Comparison of ENCODE assay signal across 20 cellular contexts in genomic region chr3:141421186-141421585, GRCh38. TPM values are rescaled to one million over a fixed set of nuclear protein-coding genes. Genes with fewer than 3 reads are reported as not detected.
DNase-seq lines count a peak whose midpoint lies in the region; ATAC-seq and TF ChIP-seq lines count a peak whose summit lies in the region.
"Had no signal": no experiment of that assay in that cellular context is flagged by ENCODE, and none has a peak within 500 bp of the region (broad histone marks: within the 10 kb centered on the region; RNA-seq: fewer than 3 reads in every experiment).

No MANE protein-coding gene starts in this region.

- TF ChIP-seq CTCF in fibroblast of lung (conservative IDR thresholded peaks at IDR 0.05 in 1 of 2, IDR thresholded peaks at IDR 0.05 in 1 of 2; ENCODE audit: low read depth in 1 of 2, low read length in 2 of 2) (no peak), thoracic aorta (IDR thresholded peaks at IDR 0.05) (no peak), Calu3 (IDR thresholded peaks at IDR 0.05; ENCODE audit: unreplicated experiment) (no peak)

- H3K4me1 Mint-ChIP-seq in activated T-cell treated with anti-CD3 and anti-CD28 coated beads, Interleukin-2, amount 50 U/mL, for 24 hours (ENCODE audit: low read depth), result peaks cover 50% of the 10 kb centered on the region
- H3K4me1 Mint-ChIP-seq in activated T-helper 1 cell treated with anti-CD3 and anti-CD28 coated beads, Interleukin-12 subunit alpha, Interleukin-12 subunit beta, Interleukin-2, Interleukin-4 antibody, amounts not matched to agents 30 ng/mL and 10 ng/mL and 1 ng/mL, durations not matched to agents 14 hours and 24 hours and 36 hours (ENCODE audit: low read depth), result peaks cover 9% of the 10 kb centered on the region
- peaks cover 9% of the 10 kb centered on the region for H3K4me1 Mint-ChIP-seq in Calu3 (ENCODE audit: low read depth, unreplicated experiment)

- H4K20me1 ChIP-seq in fibroblast of lung (ENCODE audit: control insufficient read depth, extremely low read depth, insufficient read depth, low read length), result no peaks in the 10 kb centered on the region
- H4K20me1 ChIP-seq: BLaER1 had no signal

- H3K9ac ChIP-seq in fibroblast of lung (ENCODE audit: insufficient read depth, low read length), result no peak overlapping the region
- H3K9ac ChIP-seq: BLaER1 had no signal

- CTCF ChIA-PET in Calu3 (lab: Charles Lee), result interaction anchor here (0.6 kb wide), 1 partner anchor 135 kb away, joined by 3 read pairs; no protein-coding TSS in a partner anchor

- H3K4me3 ChIP-seq in fibroblast of lung (replicated peaks in 1 of 4; ENCODE audit: control extremely low read depth in 1 of 4, insufficient read depth in 1 of 4, low read depth in 3 of 4, low read length in 4 of 4) (no peak overlapping the region), thoracic aorta (no peak overlapping the region)
- H3K4me3 ChIP-seq: BLaER1, tibial nerve had no signal

- H3K79me2 ChIP-seq in fibroblast of lung (ENCODE audit: control insufficient read depth, insufficient read depth, low read length), result peaks cover 95% of the 10 kb centered on the region

- peaks cover 2% of the 10 kb centered on the region for H3K9me3 Mint-ChIP-seq in activated T-cell treated with anti-CD3 and anti-CD28 coated beads, Interleukin-2, amount 50 U/mL, for 24 hours
- peaks cover 7% of the 10 kb centered on the region for H3K9me3 Mint-ChIP-seq in activated T-helper 1 cell treated with anti-CD3 and anti-CD28 coated beads, Interleukin-12 subunit alpha, Interleukin-12 subunit beta, Interleukin-2, Interleukin-4 antibody, amounts not matched to agents 30 ng/mL and 10 ng/mL and 1 ng/mL, durations not matched to agents 14 hours and 24 hours and 36 hours
- no peaks in the 10 kb centered on the region for H3K9me3 Mint-ChIP-seq in Calu3 (ENCODE audit: low read depth, unreplicated experiment)

- ATAC-seq in thoracic aorta (ENCODE audit: insufficient number of reproducible peaks, low FRiP score, low read depth), result no peak

- peaks cover 8% of the 10 kb centered on the region for H3K36me3 ChIP-seq in fibroblast of lung (ENCODE audit: control insufficient read depth, insufficient read depth, low read length)
- peaks cover 3% of the 10 kb centered on the region for H3K36me3 ChIP-seq in thoracic aorta
- H3K36me3 ChIP-seq: BLaER1 had no signal

- H3K27me3 Mint-ChIP-seq in activated T-cell treated with anti-CD3 and anti-CD28 coated beads, Interleukin-2, amount 50 U/mL, for 24 hours, result no peaks in the 10 kb centered on the region
- H3K27me3 Mint-ChIP-seq in activated T-helper 1 cell treated with anti-CD3 and anti-CD28 coated beads, Interleukin-12 subunit alpha, Interleukin-12 subunit beta, Interleukin-2, Interleukin-4 antibody, amounts not matched to agents 30 ng/mL and 10 ng/mL and 1 ng/mL, durations not matched to agents 14 hours and 24 hours and 36 hours (ENCODE audit: insufficient read depth), result no peaks in the 10 kb centered on the region
- H3K27me3 Mint-ChIP-seq in Calu3 (ENCODE audit: unreplicated experiment), result no peaks in the 10 kb centered on the region
- H3K27me3 Mint-ChIP-seq: activated CD4-positive, alpha-beta T cell treated with anti-CD3 and anti-CD28 coated beads, Interleukin-2, amount 10 ng/mL, durations not matched to agents 7 days and 5 days had no signal

- peaks cover 18% of the 10 kb centered on the region for H3K4me1 ChIP-seq in fibroblast of lung (ENCODE audit: control insufficient read depth, extremely low read depth, insufficient read depth, low read length)
- peaks cover 39 to 56% of the 10 kb centered on the region in 2 donors for H3K4me1 ChIP-seq in thoracic aorta (ENCODE audit: control insufficient read depth in 1 of 2, low read depth in 2 of 2)
- H3K4me1 ChIP-seq: BLaER1 had no signal

- BruUV-seq in Calu3 (replicated peaks; lab: Mats Ljungman, UMichigan), result no TSS peak

- H3K27ac ChIP-seq in fibroblast of lung (ENCODE audit: insufficient read depth, low read length) (peak overlapping the region; percentile 23), thoracic aorta (peak overlapping the region; percentile 14 to 40)
- H3K27ac ChIP-seq: BLaER1 had no signal

- no peak overlapping the region for H2AFZ ChIP-seq in fibroblast of lung (ENCODE audit: low read length)

- H3K27me3 ChIP-seq in fibroblast of lung (ENCODE audit: control insufficient read depth, insufficient read depth, low read length), result no peaks in the 10 kb centered on the region
- no peaks in the 10 kb centered on the region for H3K27me3 ChIP-seq in thoracic aorta (replicated peaks; ENCODE audit: insufficient read depth)
- H3K27me3 ChIP-seq: BLaER1, tibial nerve had no signal

- H3K9me3 ChIP-seq in fibroblast of lung (ENCODE audit: control insufficient read depth, insufficient read depth, low read depth, low read length), result no peaks in the 10 kb centered on the region
- no peaks in the 10 kb centered on the region for H3K9me3 ChIP-seq in thoracic aorta
- H3K9me3 ChIP-seq: BLaER1, tibial nerve had no signal

- intact Hi-C loops in activated T-helper 1 cell treated with anti-CD3 and anti-CD28 coated beads, Interleukin-12 subunit alpha, Interleukin-12 subunit beta, Interleukin-2, Interleukin-4 antibody, amounts not matched to agents 30 ng/mL and 10 ng/mL and 1 ng/mL, durations not matched to agents 14 hours and 24 hours and 36 hours (cut with micrococcal nuclease), result no loop called here
- intact Hi-C loops in Calu3 (cut with micrococcal nuclease; ENCODE audit: unreplicated experiment), result no loop called here

- H3K4me2 ChIP-seq in fibroblast of lung (ENCODE audit: extremely low read depth, insufficient read depth, low read length), result no peak overlapping the region
- H3K4me2 ChIP-seq: BLaER1 had no signal

- no peak overlapping the region for H3K4me3 Mint-ChIP-seq in activated T-cell treated with anti-CD3 and anti-CD28 coated beads, Interleukin-2, amount 50 U/mL, for 24 hours
- no peak overlapping the region for H3K4me3 Mint-ChIP-seq in activated T-helper 1 cell treated with anti-CD3 and anti-CD28 coated beads, Interleukin-12 subunit alpha, Interleukin-12 subunit beta, Interleukin-2, Interleukin-4 antibody, amounts not matched to agents 30 ng/mL and 10 ng/mL and 1 ng/mL, durations not matched to agents 14 hours and 24 hours and 36 hours
- no peak overlapping the region for H3K4me3 Mint-ChIP-seq in Calu3 (ENCODE audit: low read depth, unreplicated experiment)
- H3K4me3 Mint-ChIP-seq: activated CD4-positive, alpha-beta T cell treated with anti-CD3 and anti-CD28 coated beads, Interleukin-2, amount 10 ng/mL, durations not matched to agents 7 days and 5 days had no signal

- no peak for DNase-seq in activated T-cell treated with anti-CD3 and anti-CD28 coated beads, Interleukin-2, amount 50 U/mL, for 24 hours
- DNase-seq in activated T-cell treated with anti-CD3 and anti-CD28 coated beads, Interleukin-2, amount 50 U/mL, for 48 hours, result no peak
- no peak for DNase-seq in activated T-helper 1 cell treated with anti-CD3 and anti-CD28 coated beads, Interleukin-12 subunit alpha, Interleukin-12 subunit beta, Interleukin-2, Interleukin-4 antibody, amounts not matched to agents 30 ng/mL and 10 ng/mL and 1 ng/mL, durations not matched to agents 14 hours and 24 hours and 36 hours (ENCODE audit: low spot score)
- DNase-seq in fibroblast of lung (ENCODE audit: low read depth in 2 of 2), result no peak
- DNase-seq in thoracic aorta (ENCODE audit: low spot score), result no peak
- no peak for DNase-seq in NCI-H446 (lab: John Stamatoyannopoulos, UW)
- no peak for DNase-seq in Calu3
- no peak for DNase-seq in activated CD4-positive, alpha-beta T cell treated with anti-CD3 and anti-CD28 coated beads, Interleukin-2, amount 50 U/mL, for 1 hour
- DNase-seq: 8988T; activated CD4-positive, alpha-beta T cell treated with anti-CD3 and anti-CD28 coated beads, Interleukin-2, amount 10 ng/mL, durations not matched to agents 7 days and 5 days; activated CD8-positive, alpha-beta memory T cell treated with anti-CD3 and anti-CD28 coated beads, Interleukin-2, amount 50 U/mL, for 4 hours; activated naive CD4-positive, alpha-beta T cell treated with Interleukin-2 at 50 U/mL for 16 hours; amygdala; KG1; NCI-H2081 treated with DMSO at 0.1 percent for 48 hours; NCI-H510A; SHP77; stimulated activated CD4-positive, alpha-beta T cell treated with anti-CD3 and anti-CD28 coated beads, Interleukin-12 subunit alpha, Interleukin-12 subunit beta, amount 100 ng/mL, for 4 hours had no signal

- H3K27ac Mint-ChIP-seq in activated T-cell treated with anti-CD3 and anti-CD28 coated beads, Interleukin-2, amount 50 U/mL, for 24 hours, result peak overlapping the region; percentile 47
- H3K27ac Mint-ChIP-seq in activated T-helper 1 cell treated with anti-CD3 and anti-CD28 coated beads, Interleukin-12 subunit alpha, Interleukin-12 subunit beta, Interleukin-2, Interleukin-4 antibody, amounts not matched to agents 30 ng/mL and 10 ng/mL and 1 ng/mL, durations not matched to agents 14 hours and 24 hours and 36 hours, result peak overlapping the region; percentile 2
- H3K27ac Mint-ChIP-seq in Calu3 (ENCODE audit: unreplicated experiment), result no peak overlapping the region
- H3K27ac Mint-ChIP-seq: activated CD4-positive, alpha-beta T cell treated with anti-CD3 and anti-CD28 coated beads, Interleukin-2, amount 10 ng/mL, durations not matched to agents 7 days and 5 days had no signal

- H3K36me3 Mint-ChIP-seq in activated T-cell treated with anti-CD3 and anti-CD28 coated beads, Interleukin-2, amount 50 U/mL, for 24 hours (ENCODE audit: low read depth), result peaks cover 39% of the 10 kb centered on the region
- peaks cover 29% of the 10 kb centered on the region for H3K36me3 Mint-ChIP-seq in activated T-helper 1 cell treated with anti-CD3 and anti-CD28 coated beads, Interleukin-12 subunit alpha, Interleukin-12 subunit beta, Interleukin-2, Interleukin-4 antibody, amounts not matched to agents 30 ng/mL and 10 ng/mL and 1 ng/mL, durations not matched to agents 14 hours and 24 hours and 36 hours (ENCODE audit: low read depth)
- peaks cover 1% of the 10 kb centered on the region for H3K36me3 Mint-ChIP-seq in Calu3 (ENCODE audit: insufficient read depth, unreplicated experiment)

RNA-seq across cellular contexts. Expression of gene ZBTB38, which starts 52.9 kb away (rescaled TPM):
- total RNA-seq in activated T-helper 1 cell treated with anti-CD3 and anti-CD28 coated beads, Interleukin-12 subunit alpha, Interleukin-12 subunit beta, Interleukin-2, Interleukin-4 antibody, amounts not matched to agents 30 ng/mL and 10 ng/mL and 1 ng/mL, durations not matched to agents 14 hours and 24 hours and 36 hours, result 20.0 and 21.0 TPM in 2 replicates
- total RNA-seq in fibroblast of lung (142 and 191 TPM in 2 replicates), thoracic aorta (100 to 1,000 TPM; 169 to 215 TPM), Calu3 (2022) (95.9 and 99.1 TPM in 2 replicates)
- 64.0 and 96.0 TPM in 2 replicates for polyA plus RNA-seq in fibroblast of lung
- 41.3 and 85.4 TPM in 2 replicates for polyA plus RNA-seq in fibroblast of lung (2012)
- 105 and 128 TPM in 2 replicates for polyA minus RNA-seq in fibroblast of lung (ENCODE audit: low replicate concordance)
